8 cellular contexts compared by ENCODE assay signal in genomic region chr20:38057351-38057972, GRCh38. TPM values are rescaled to one million over a fixed set of nuclear protein-coding genes. Genes with fewer than 3 reads are reported as not detected.
DNase-seq lines count a peak whose midpoint lies in the region; ATAC-seq and TF ChIP-seq lines count a peak whose summit lies in the region.

No MANE protein-coding gene starts in this region.

- H3K4me1 ChIP-seq in adipocyte (ENCODE audit: control insufficient read depth, insufficient read depth, low read length) (peaks cover 14% of the 10 kb centered on the region), left ventricle myocardium inferior (peaks cover 42% of the 10 kb centered on the region)

- H3K27me3 ChIP-seq in adipocyte (replicated peaks; ENCODE audit: control insufficient read depth, insufficient read depth, low read length) = no peaks in the 10 kb centered on the region
- H3K27me3 ChIP-seq in left ventricle myocardium inferior (ENCODE audit: low read depth) = no peaks in the 10 kb centered on the region

- peak; percentile 89 for TF ChIP-seq CTCF in left ventricle myocardium inferior (IDR thresholded peaks at IDR 0.05; ENCODE audit: borderline replicate concordance)

- no peaks in the 10 kb centered on the region for H3K27me3 Mint-ChIP-seq in T-helper 1 cell treated with Interleukin-12 subunit alpha and Interleukin-12 subunit beta and Interleukin-4 antibody, amounts not matched to agents 30 μg/mL and 1 μg/mL, for 36 hours (ENCODE audit: low read depth)

- H3K27ac ChIP-seq in left ventricle myocardium inferior (replicated peaks) = no peak overlapping the region

- ATAC-seq in GM21528 (IDR thresholded peaks at IDR 0.05; ENCODE audit: low FRiP score, unreplicated experiment) (peak; percentile 71), HG02870 (IDR thresholded peaks at IDR 0.05; ENCODE audit: unreplicated experiment) (no peak)

- H3K27ac Mint-ChIP-seq in T-helper 1 cell treated with Interleukin-12 subunit alpha and Interleukin-12 subunit beta and Interleukin-4 antibody, amounts not matched to agents 30 μg/mL and 1 μg/mL, for 36 hours = peak overlapping the region; percentile 73

- no peak overlapping the region for H3K4me3 Mint-ChIP-seq in T-helper 1 cell treated with Interleukin-12 subunit alpha and Interleukin-12 subunit beta and Interleukin-4 antibody, amounts not matched to agents 30 μg/mL and 1 μg/mL, for 36 hours

- H3K4me3 ChIP-seq in adipocyte (ENCODE audit: low read length) (no peak overlapping the region), left ventricle myocardium inferior (no peak overlapping the region)

- H3K36me3 Mint-ChIP-seq in T-helper 1 cell treated with Interleukin-12 subunit alpha and Interleukin-12 subunit beta and Interleukin-4 antibody, amounts not matched to agents 30 μg/mL and 1 μg/mL, for 36 hours (ENCODE audit: low read depth) = peaks cover 27% of the 10 kb centered on the region

- intact Hi-C loops in left ventricle myocardium inferior (cut with micrococcal nuclease) = loop anchor here (5.0 kb wide), 2 partner anchors 110 to 165 kb away; partner anchors contain the start of gene TGM2

- DNase-seq in CD1c-positive myeloid dendritic cell (ENCODE audit: extremely low spot score) = peak; percentile 83
- peak; percentile 67 to 89 (median 81) for DNase-seq in NCI-H1417 (lab: John Stamatoyannopoulos, UW)
- DNase-seq in adipocyte (ENCODE audit: low read depth) = peak; percentile 94
- DNase-seq in left ventricle myocardium inferior = peak; percentile 86
- DNase-seq in retina = peak; percentile 76

- no peaks in the 10 kb centered on the region for H3K9me3 Mint-ChIP-seq in T-helper 1 cell treated with Interleukin-12 subunit alpha and Interleukin-12 subunit beta and Interleukin-4 antibody, amounts not matched to agents 30 μg/mL and 1 μg/mL, for 36 hours

- H3K9ac ChIP-seq in adipocyte (ENCODE audit: low read length) = no peak overlapping the region

- H3K36me3 ChIP-seq in adipocyte (ENCODE audit: control insufficient read depth, insufficient read depth, low read length, severe bottlenecking) (peaks cover 72% of the 10 kb centered on the region), left ventricle myocardium inferior (peaks cover 55% of the 10 kb centered on the region)

- H3K4me1 Mint-ChIP-seq in T-helper 1 cell treated with Interleukin-12 subunit alpha and Interleukin-12 subunit beta and Interleukin-4 antibody, amounts not matched to agents 30 μg/mL and 1 μg/mL, for 36 hours (ENCODE audit: low read depth) = peaks cover 23% of the 10 kb centered on the region

- H3K9me3 ChIP-seq in adipocyte (ENCODE audit: control insufficient read depth, low read length) (no peaks in the 10 kb centered on the region), left ventricle myocardium inferior (replicated peaks) (no peaks in the 10 kb centered on the region)

RNA-seq across cellular contexts. Expression of gene RPRD1B, which starts 23.9 kb away (rescaled TPM):
- total RNA-seq in left ventricle myocardium inferior = 58.9 TPM

RNA-seq across cellular contexts. Expression of gene TTI1, which starts 24.2 kb away (rescaled TPM):
- total RNA-seq in left ventricle myocardium inferior = 12.1 TPM
